Comparison of ENCODE assay signal across 2 cellular contexts in genomic region chr19:13130886-13131490, GRCh38.
TF ChIP-seq lines count a peak whose summit lies in the region.

No MANE protein-coding gene starts in this region.

TF ChIP-seq in HEK293, 187 proteins besides CTCF, POLR2A, EP300 and RAD21:
- no peak for TF ChIP-seq ZNF202 (tag by site-specific recombination; IDR thresholded peaks at IDR 0.05; ENCODE audit: borderline replicate concordance)
- TF ChIP-seq, protein P1, sequence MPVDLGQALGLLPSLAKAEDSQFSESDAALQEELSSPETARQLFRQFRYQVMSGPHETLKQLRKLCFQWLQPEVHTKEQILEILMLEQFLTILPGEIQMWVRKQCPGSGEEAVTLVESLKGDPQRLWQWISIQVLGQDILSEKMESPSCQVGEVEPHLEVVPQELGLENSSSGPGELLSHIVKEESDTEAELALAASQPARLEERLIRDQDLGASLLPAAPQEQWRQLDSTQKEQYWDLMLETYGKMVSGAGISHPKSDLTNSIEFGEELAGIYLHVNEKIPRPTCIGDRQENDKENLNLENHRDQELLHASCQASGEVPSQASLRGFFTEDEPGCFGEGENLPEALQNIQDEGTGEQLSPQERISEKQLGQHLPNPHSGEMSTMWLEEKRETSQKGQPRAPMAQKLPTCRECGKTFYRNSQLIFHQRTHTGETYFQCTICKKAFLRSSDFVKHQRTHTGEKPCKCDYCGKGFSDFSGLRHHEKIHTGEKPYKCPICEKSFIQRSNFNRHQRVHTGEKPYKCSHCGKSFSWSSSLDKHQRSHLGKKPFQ (tag by site-specific recombination; IDR thresholded peaks at IDR 0.05), result no peak
- TF ChIP-seq ZNF138 (tag by site-specific recombination; IDR thresholded peaks at IDR 0.05; ENCODE audit: borderline replicate concordance), result no peak
- TF ChIP-seq, protein P2, sequence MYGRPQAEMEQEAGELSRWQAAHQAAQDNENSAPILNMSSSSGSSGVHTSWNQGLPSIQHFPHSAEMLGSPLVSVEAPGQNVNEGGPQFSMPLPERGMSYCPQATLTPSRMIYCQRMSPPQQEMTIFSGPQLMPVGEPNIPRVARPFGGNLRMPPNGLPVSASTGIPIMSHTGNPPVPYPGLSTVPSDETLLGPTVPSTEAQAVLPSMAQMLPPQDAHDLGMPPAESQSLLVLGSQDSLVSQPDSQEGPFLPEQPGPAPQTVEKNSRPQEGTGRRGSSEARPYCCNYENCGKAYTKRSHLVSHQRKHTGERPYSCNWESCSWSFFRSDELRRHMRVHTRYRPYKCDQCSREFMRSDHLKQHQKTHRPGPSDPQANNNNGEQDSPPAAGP (tag by site-specific recombination; IDR thresholded peaks at IDR 0.05), result 0 out of 2 replicates have a peak, but pooled peaks have one; percentile 16
- no peak for TF ChIP-seq ZNF518A (tag by site-specific recombination; conservative IDR thresholded peaks at IDR 0.05; ENCODE audit: low read depth)
- TF ChIP-seq ZNF580 (tag by site-specific recombination; IDR thresholded peaks at IDR 0.05), result 0 out of 2 replicates have a peak, but pooled peaks have one; percentile 16
- no peak for TF ChIP-seq ZNF24 (tag by site-specific recombination; IDR thresholded peaks at IDR 0.05)
- no peak for TF ChIP-seq ZNF548 (tag by site-specific recombination; IDR thresholded peaks at IDR 0.05)
- TF ChIP-seq, protein P3, sequence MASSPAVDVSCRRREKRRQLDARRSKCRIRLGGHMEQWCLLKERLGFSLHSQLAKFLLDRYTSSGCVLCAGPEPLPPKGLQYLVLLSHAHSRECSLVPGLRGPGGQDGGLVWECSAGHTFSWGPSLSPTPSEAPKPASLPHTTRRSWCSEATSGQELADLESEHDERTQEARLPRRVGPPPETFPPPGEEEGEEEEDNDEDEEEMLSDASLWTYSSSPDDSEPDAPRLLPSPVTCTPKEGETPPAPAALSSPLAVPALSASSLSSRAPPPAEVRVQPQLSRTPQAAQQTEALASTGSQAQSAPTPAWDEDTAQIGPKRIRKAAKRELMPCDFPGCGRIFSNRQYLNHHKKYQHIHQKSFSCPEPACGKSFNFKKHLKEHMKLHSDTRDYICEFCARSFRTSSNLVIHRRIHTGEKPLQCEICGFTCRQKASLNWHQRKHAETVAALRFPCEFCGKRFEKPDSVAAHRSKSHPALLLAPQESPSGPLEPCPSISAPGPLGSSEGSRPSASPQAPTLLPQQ (tag by site-specific recombination; IDR thresholded peaks at IDR 0.05), result peak; percentile 60; the same call in 1 of the 2 replicates

TF ChIP-seq in GM12878, 131 proteins besides CTCF, POLR2A, EP300 and RAD21:
- TF ChIP-seq TCF12 (IDR thresholded peaks at IDR 0.05; ENCODE audit: low read depth, low read length), result no peak
- TF ChIP-seq MTA2 (IDR thresholded peaks at IDR 0.05; ENCODE audit: low read depth), result no peak
- TF ChIP-seq PBX3 (IDR thresholded peaks at IDR 0.05; ENCODE audit: insufficient replicate concordance, low read depth, low read length), result no peak
- no peak for TF ChIP-seq IKZF2 (IDR thresholded peaks at IDR 0.05)
- TF ChIP-seq, protein P4, sequence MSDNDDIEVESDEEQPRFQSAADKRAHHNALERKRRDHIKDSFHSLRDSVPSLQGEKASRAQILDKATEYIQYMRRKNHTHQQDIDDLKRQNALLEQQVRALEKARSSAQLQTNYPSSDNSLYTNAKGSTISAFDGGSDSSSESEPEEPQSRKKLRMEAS (IDR thresholded peaks at IDR 0.05; ENCODE audit: low read depth, low read length), result no peak
- no peak for TF ChIP-seq BCL11A (IDR thresholded peaks at IDR 0.05; ENCODE audit: low read depth, low read length)
- TF ChIP-seq, protein P5, sequence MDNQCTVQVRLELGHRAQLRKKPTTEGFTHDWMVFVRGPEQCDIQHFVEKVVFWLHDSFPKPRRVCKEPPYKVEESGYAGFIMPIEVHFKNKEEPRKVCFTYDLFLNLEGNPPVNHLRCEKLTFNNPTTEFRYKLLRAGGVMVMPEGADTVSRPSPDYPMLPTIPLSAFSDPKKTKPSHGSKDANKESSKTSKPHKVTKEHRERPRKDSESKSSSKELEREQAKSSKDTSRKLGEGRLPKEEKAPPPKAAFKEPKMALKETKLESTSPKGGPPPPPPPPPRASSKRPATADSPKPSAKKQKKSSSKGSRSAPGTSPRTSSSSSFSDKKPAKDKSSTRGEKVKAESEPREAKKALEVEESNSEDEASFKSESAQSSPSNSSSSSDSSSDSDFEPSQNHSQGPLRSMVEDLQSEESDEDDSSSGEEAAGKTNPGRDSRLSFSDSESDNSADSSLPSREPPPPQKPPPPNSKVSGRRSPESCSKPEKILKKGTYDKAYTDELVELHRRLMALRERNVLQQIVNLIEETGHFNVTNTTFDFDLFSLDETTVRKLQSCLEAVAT (IDR thresholded peaks at IDR 0.05), result no peak
- TF ChIP-seq IRF5 (IDR thresholded peaks at IDR 0.05; ENCODE audit: borderline replicate concordance), result no peak
- TF ChIP-seq, protein P6, sequence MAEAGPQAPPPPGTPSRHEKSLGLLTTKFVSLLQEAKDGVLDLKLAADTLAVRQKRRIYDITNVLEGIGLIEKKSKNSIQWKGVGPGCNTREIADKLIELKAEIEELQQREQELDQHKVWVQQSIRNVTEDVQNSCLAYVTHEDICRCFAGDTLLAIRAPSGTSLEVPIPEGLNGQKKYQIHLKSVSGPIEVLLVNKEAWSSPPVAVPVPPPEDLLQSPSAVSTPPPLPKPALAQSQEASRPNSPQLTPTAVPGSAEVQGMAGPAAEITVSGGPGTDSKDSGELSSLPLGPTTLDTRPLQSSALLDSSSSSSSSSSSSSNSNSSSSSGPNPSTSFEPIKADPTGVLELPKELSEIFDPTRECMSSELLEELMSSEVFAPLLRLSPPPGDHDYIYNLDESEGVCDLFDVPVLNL (IDR thresholded peaks at IDR 0.05; ENCODE audit: low read depth, low read length), result no peak
- no peak for TF ChIP-seq IRF4 (IDR thresholded peaks at IDR 0.05; ENCODE audit: low read depth, low read length)
- TF ChIP-seq E4F1 (IDR thresholded peaks at IDR 0.05; ENCODE audit: borderline replicate concordance, partially characterized antibody), result no peak
- TF ChIP-seq TCF7 (IDR thresholded peaks at IDR 0.05; ENCODE audit: borderline replicate concordance), result no peak
- TF ChIP-seq BCL3 (IDR thresholded peaks at IDR 0.05; ENCODE audit: borderline replicate concordance, insufficient read depth, low read depth, low read length, poor library complexity, severe bottlenecking), result no peak
- TF ChIP-seq RBBP5 (conservative IDR thresholded peaks at IDR 0.05), result no peak
- no peak for TF ChIP-seq USF2 (IDR thresholded peaks at IDR 0.05; ENCODE audit: borderline replicate concordance, low read depth, low read length)
- TF ChIP-seq MEF2A (IDR thresholded peaks at IDR 0.05; ENCODE audit: insufficient read depth, low read depth, low read length), result no peak
- no peak for TF ChIP-seq ZSCAN29 (IDR thresholded peaks at IDR 0.05)
